In genomic region chr2:132392211-132392610, GRCh38 we compare ENCODE assay signal across 1 cellular context.
TF ChIP-seq lines count a peak whose summit lies in the region.

No MANE protein-coding gene starts in this region.

TF ChIP-seq in HepG2, 621 proteins besides CTCF, POLR2A, EP300 and RAD21 (continued from another document):
- TF ChIP-seq, protein P1, sequence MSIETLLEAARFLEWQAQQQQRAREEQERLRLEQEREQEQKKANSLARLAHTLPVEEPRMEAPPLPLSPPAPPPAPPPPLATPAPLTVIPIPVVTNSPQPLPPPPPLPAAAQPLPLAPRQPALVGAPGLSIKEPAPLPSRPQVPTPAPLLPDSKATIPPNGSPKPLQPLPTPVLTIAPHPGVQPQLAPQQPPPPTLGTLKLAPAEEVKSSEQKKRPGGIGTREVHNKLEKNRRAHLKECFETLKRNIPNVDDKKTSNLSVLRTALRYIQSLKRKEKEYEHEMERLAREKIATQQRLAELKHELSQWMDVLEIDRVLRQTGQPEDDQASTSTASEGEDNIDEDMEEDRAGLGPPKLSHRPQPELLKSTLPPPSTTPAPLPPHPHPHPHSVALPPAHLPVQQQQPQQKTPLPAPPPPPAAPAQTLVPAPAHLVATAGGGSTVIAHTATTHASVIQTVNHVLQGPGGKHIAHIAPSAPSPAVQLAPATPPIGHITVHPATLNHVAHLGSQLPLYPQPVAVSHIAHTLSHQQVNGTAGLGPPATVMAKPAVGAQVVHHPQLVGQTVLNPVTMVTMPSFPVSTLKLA (IDR thresholded peaks at IDR 0.05) = peak; percentile 39; the same call in 1 of the 2 replicates
- TF ChIP-seq ZNF749 (CRISPR knock-in tag; IDR thresholded peaks at IDR 0.05; ENCODE audit: borderline replicate concordance) = no peak
